In the genomic region with DNA sequence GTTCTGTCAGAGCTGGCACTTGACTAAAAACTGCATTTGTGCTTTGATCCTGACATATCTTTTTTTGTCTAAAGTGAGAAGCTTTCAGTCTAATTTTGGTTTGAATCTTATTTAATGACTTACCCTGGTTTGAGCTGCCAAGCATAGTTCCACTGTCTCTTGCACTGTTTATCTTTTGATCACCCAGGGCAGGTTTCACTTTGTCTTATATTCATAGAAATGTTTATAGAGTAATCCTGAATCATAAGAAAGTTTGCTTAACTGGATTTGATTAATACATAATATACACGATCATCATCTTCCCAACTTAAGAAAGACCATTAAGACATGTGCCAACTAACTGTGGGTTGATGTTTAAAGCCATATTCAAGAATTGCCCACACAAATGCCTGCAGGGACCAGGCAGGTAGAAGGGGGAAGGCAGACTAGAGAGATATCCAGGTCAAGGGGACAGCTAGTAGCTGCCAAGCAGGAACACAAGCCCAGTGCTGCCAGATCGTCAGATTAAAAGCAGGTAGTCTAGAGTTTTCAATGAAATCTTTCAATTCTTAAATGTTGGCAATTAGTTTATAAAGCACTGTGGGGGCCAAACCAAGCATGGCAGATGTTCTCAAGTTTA, we compare ENCODE assay signal across 1 cellular context.
TF ChIP-seq lines count a peak whose summit lies in the region.

No MANE protein-coding gene starts in this region.

TF ChIP-seq in liver, 16 proteins besides CTCF, POLR2A, EP300 and RAD21 (continued from another document):
- peak; percentile 9 for TF ChIP-seq SP1 (IDR thresholded peaks at IDR 0.05)
- no peak for TF ChIP-seq RXRA (IDR thresholded peaks at IDR 0.05)
- TF ChIP-seq, protein P1, sequence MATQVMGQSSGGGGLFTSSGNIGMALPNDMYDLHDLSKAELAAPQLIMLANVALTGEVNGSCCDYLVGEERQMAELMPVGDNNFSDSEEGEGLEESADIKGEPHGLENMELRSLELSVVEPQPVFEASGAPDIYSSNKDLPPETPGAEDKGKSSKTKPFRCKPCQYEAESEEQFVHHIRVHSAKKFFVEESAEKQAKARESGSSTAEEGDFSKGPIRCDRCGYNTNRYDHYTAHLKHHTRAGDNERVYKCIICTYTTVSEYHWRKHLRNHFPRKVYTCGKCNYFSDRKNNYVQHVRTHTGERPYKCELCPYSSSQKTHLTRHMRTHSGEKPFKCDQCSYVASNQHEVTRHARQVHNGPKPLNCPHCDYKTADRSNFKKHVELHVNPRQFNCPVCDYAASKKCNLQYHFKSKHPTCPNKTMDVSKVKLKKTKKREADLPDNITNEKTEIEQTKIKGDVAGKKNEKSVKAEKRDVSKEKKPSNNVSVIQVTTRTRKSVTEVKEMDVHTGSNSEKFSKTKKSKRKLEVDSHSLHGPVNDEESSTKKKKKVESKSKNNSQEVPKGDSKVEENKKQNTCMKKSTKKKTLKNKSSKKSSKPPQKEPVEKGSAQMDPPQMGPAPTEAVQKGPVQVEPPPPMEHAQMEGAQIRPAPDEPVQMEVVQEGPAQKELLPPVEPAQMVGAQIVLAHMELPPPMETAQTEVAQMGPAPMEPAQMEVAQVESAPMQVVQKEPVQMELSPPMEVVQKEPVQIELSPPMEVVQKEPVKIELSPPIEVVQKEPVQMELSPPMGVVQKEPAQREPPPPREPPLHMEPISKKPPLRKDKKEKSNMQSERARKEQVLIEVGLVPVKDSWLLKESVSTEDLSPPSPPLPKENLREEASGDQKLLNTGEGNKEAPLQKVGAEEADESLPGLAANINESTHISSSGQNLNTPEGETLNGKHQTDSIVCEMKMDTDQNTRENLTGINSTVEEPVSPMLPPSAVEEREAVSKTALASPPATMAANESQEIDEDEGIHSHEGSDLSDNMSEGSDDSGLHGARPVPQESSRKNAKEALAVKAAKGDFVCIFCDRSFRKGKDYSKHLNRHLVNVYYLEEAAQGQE (IDR thresholded peaks at IDR 0.05) = no peak
- peak in 1 of 2 donors; percentile 10 for TF ChIP-seq HNF4A (conservative IDR thresholded peaks at IDR 0.05)
